1 cellular context compared by ENCODE assay signal in the genomic region with DNA sequence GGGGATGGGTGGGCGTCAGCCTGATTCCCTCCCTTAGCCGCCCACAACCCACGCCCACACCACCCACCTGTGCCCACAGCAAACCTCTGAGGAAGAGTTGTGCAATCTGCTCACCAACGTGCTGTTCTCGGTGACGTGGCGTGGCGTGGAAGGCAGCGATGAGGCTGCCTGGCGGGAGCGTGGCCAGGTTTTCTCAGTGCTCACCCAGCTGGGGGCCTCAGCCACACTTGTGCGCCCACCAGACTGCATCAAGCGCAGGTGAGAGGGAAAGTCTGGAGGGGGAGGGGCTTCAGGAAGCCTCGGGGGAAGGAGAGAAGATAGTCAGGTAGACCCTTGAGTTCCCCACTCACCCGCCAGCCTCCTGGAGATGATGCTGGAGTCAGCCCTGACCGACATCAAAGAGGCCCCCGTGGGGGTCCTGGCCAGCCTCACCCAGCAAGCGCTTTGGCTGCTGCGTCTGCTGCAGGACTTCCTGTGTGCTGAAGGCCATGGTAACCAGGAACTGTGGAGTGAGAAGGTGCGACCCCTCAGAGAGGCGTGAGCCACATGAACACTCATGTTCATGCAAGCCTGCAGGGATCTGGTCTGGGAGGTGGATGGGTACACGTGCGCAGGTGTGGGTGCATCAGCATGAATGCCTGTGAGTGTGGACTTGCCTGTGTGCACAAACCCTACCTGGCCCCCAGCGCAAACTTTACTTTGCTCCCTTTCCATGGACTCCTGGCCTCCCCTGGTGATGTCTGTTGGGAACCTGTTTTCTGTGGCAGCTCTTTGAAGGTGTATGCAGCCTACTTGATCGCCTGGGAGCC.
TF ChIP-seq lines count a peak whose summit lies in the region.

No MANE protein-coding gene starts in this region.

TF ChIP-seq in HepG2, 621 proteins besides CTCF, POLR2A, EP300 and RAD21:
- TF ChIP-seq ARNTL (CRISPR knock-in tag; IDR thresholded peaks at IDR 0.05) (no peak), CEBPB (IDR thresholded peaks at IDR 0.05; ENCODE audit: borderline replicate concordance, low read depth, low read length) (peak; percentile 39; the same call in 1 of the 2 replicates), ZNF143 (CRISPR knock-in tag; IDR thresholded peaks at IDR 0.05) (no peak)
